ENCODE assay signal across 37 cellular contexts in the genomic region with DNA sequence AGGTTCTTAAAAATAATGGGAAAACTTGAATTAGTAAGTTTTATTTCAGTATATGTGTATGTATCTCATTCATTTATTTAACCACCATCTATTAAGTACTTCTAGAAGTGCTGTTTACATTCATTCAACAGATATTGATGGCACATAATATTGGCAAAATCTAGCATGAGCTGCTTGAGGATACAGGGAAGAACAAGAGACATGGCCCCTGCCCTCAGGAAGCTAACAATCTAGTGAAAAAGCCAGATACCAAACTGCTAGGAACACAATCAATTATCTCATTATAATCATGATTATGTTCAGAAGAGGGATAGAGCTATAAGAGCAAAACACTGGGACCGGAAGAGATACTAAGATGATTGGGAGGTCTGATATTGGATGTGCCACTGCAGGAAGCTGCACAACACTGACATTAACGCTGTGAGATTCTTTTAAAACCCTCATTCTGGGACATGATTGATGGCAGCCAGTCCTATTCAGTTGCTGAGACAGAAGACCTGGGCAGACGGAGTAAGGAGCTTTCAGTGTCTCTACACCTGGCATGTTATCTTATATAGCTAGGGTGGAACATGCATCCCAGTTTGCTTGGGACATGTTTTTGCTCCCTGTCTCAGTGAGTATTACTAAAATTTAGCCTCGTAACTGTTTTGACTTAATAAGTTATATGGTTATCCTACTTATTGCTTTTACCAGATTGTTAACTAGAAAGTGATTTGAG.
"Had no signal": no experiment of that assay in that cellular context is flagged by ENCODE, and none has a peak within 500 bp of the region (broad histone marks: within the 10 kb centered on the region; RNA-seq: fewer than 3 reads in every experiment).

No MANE protein-coding gene starts in this region.

- H3K4me1 Mint-ChIP-seq: activated B cell treated with CpG ODN at 0.5 μM for 24 hours; activated CD4-positive, alpha-beta T cell treated with anti-CD3 and anti-CD28 coated beads, Interleukin-2, amount 10 ng/mL, durations not matched to agents 24 days and 14 days; activated naive CD4-positive, alpha-beta T cell treated with anti-CD3 and anti-CD28 coated beads, Interleukin-2, amount 10 ng/mL, durations not matched to agents 7 days and 5 days; activated naive CD4-positive, alpha-beta T cell treated with anti-CD3 and anti-CD28 coated beads, Interleukin-2, amount 50 U/mL, for 24 hours; activated naive CD8-positive, alpha-beta T cell treated with anti-CD3 and anti-CD28 coated beads, Interleukin-2, amount 10 ng/mL, durations not matched to agents 7 days and 5 days; activated naive CD8-positive, alpha-beta T cell treated with anti-CD3 and anti-CD28 coated beads, Interleukin-2, amount 50 U/mL, for 24 hours; activated T-helper 17 cell treated with anti-CD3 and anti-CD28 coated beads, Interleukin-2, amount 50 U/mL, for 72 hours; central memory CD8-positive, alpha-beta T cell had no signal

- FAIRE-seq: bronchial epithelial cell, TTC549 had no signal

- H3K27ac Mint-ChIP-seq: activated B cell treated with CpG ODN at 0.5 μM for 24 hours; activated CD4-positive, alpha-beta memory T cell treated with anti-CD3 and anti-CD28 coated beads for 36 hours; activated CD4-positive, alpha-beta T cell treated with anti-CD3 and anti-CD28 coated beads, Interleukin-2, amount 10 ng/mL, durations not matched to agents 24 days and 14 days; activated CD8-positive, alpha-beta T cell treated with anti-CD3 and anti-CD28 coated beads for 36 hours; activated naive CD4-positive, alpha-beta T cell treated with anti-CD3 and anti-CD28 coated beads, Interleukin-2, amount 10 ng/mL, durations not matched to agents 7 days and 5 days; activated naive CD4-positive, alpha-beta T cell treated with anti-CD3 and anti-CD28 coated beads, Interleukin-2, amount 50 U/mL, for 24 hours; activated naive CD8-positive, alpha-beta T cell; activated naive CD8-positive, alpha-beta T cell treated with anti-CD3 and anti-CD28 coated beads, Interleukin-2, amount 10 ng/mL, durations not matched to agents 7 days and 5 days; activated naive CD8-positive, alpha-beta T cell treated with anti-CD3 and anti-CD28 coated beads, Interleukin-2, amount 50 U/mL, for 24 hours; activated T-cell treated with anti-CD3 and anti-CD28 coated beads, Interleukin-2, amount 50 U/mL, for 72 hours; activated T-helper 1 cell treated with anti-CD3 and anti-CD28 coated beads, Interleukin-12 subunit alpha, Interleukin-12 subunit beta, Interleukin-2, Interleukin-4 antibody, amounts not matched to agents 30 ng/mL and 10 ng/mL and 1 ng/mL, durations not matched to agents 14 hours and 24 hours and 36 hours; activated T-helper 17 cell treated with anti-CD3 and anti-CD28 coated beads, Interleukin-2, amount 50 U/mL, for 72 hours; brain; T-helper 2 cell treated with Interferon-gamma antibody and Interleukin-4, amounts not matched to agents 5 μg/mL and 100 μg/mL, for 36 hours had no signal

- H3K9me3 Mint-ChIP-seq: activated B cell treated with CpG ODN at 0.5 μM for 24 hours; activated CD4-positive, alpha-beta memory T cell treated with anti-CD3 and anti-CD28 coated beads for 36 hours; activated CD4-positive, alpha-beta T cell treated with anti-CD3 and anti-CD28 coated beads, Interleukin-2, amount 10 ng/mL, durations not matched to agents 24 days and 14 days; activated CD8-positive, alpha-beta T cell treated with anti-CD3 and anti-CD28 coated beads for 36 hours; activated naive CD4-positive, alpha-beta T cell treated with anti-CD3 and anti-CD28 coated beads, Interleukin-2, amount 10 ng/mL, durations not matched to agents 7 days and 5 days; activated naive CD4-positive, alpha-beta T cell treated with anti-CD3 and anti-CD28 coated beads, Interleukin-2, amount 50 U/mL, for 24 hours; activated naive CD8-positive, alpha-beta T cell treated with anti-CD3 and anti-CD28 coated beads, Interleukin-2, amount 10 ng/mL, durations not matched to agents 7 days and 5 days; activated naive CD8-positive, alpha-beta T cell treated with anti-CD3 and anti-CD28 coated beads, Interleukin-2, amount 50 U/mL, for 24 hours; activated T-cell treated with anti-CD3 and anti-CD28 coated beads, Interleukin-2, amount 50 U/mL, for 4 hours; activated T-cell treated with anti-CD3 and anti-CD28 coated beads, Interleukin-2, amount 50 U/mL, for 72 hours; activated T-helper 1 cell treated with anti-CD3 and anti-CD28 coated beads, Interleukin-12 subunit alpha, Interleukin-12 subunit beta, Interleukin-2, Interleukin-4 antibody, amounts not matched to agents 30 ng/mL and 10 ng/mL and 1 ng/mL, durations not matched to agents 14 hours and 24 hours and 36 hours; activated T-helper 17 cell treated with anti-CD3 and anti-CD28 coated beads, Interleukin-2, amount 50 U/mL, for 72 hours; T-helper 2 cell treated with Interferon-gamma antibody and Interleukin-4, amounts not matched to agents 5 μg/mL and 100 μg/mL, for 36 hours had no signal

- DNase-seq: activated B cell treated with CpG ODN at 0.5 μM for 24 hours; activated CD4-positive, alpha-beta memory T cell treated with anti-CD3 and anti-CD28 coated beads for 36 hours; activated CD4-positive, alpha-beta T cell treated with anti-CD3 and anti-CD28 coated beads for 4 hours; activated CD4-positive, alpha-beta T cell treated with anti-CD3 and anti-CD28 coated beads, Interleukin-2, amount 10 ng/mL, durations not matched to agents 24 days and 14 days; activated CD4-positive, alpha-beta T cell treated with anti-CD3 and anti-CD28 coated beads, Interleukin-2, amount 50 U/mL, for 1 hour; activated CD4-positive, alpha-beta T cell treated with anti-CD3 and anti-CD28 coated beads, Interleukin-2, amount 50 U/mL, for 4 hours; activated CD4-positive, CD25-positive, alpha-beta regulatory T cell treated with anti-CD3 and anti-CD28 coated beads, Interleukin-2, amount 50 U/mL, for 72 hours; activated CD8-positive, alpha-beta memory T cell treated with anti-CD3 and anti-CD28 coated beads, Interleukin-2, amount 50 U/mL, for 4 hours; activated CD8-positive, alpha-beta T cell treated with anti-CD3 and anti-CD28 coated beads for 36 hours; activated effector memory CD4-positive, alpha-beta T cell treated with anti-CD3 and anti-CD28 coated beads, Interleukin-2, amount 50 U/mL, for 16 hours; activated naive CD4-positive, alpha-beta T cell treated with anti-CD3 and anti-CD28 coated beads, Interleukin-2, amount 10 ng/mL, durations not matched to agents 7 days and 5 days; activated naive CD4-positive, alpha-beta T cell treated with Interleukin-2 at 50 U/mL for 16 hours; activated naive CD8-positive, alpha-beta T cell treated with anti-CD3 and anti-CD28 coated beads, Interleukin-2, amount 10 ng/mL, durations not matched to agents 7 days and 5 days; activated naive CD8-positive, alpha-beta T cell treated with anti-CD3 and anti-CD28 coated beads, Interleukin-2, amount 50 U/mL, for 24 hours; activated T-cell treated with anti-CD3 and anti-CD28 coated beads for 4 hours; activated T-cell treated with anti-CD3 and anti-CD28 coated beads, Interleukin-2, amount 50 U/mL, for 1 hour; activated T-cell treated with anti-CD3 and anti-CD28 coated beads, Interleukin-2, amount 50 U/mL, for 4 hours; activated T-cell treated with anti-CD3 and anti-CD28 coated beads, Interleukin-2, amount 50 U/mL, for 72 hours; amygdala; anterior cingulate cortex; caudate nucleus; cerebellar nuclear complex; colonic mucosa; T-helper 2 cell; T-helper 9 cell had no signal

- ATAC-seq: activated CD8-positive, alpha-beta T cell treated with anti-CD3 and anti-CD28 coated beads for 36 hours; activated naive CD8-positive, alpha-beta T cell treated with anti-CD3 and anti-CD28 coated beads, Interleukin-2, amount 50 U/mL, for 24 hours; activated T-cell treated with anti-CD3 and anti-CD28 coated beads, Interleukin-2, amount 50 U/mL, for 4 hours; activated T-cell treated with anti-CD3 and anti-CD28 coated beads, Interleukin-2, amount 50 U/mL, for 72 hours; activated T-helper 17 cell treated with anti-CD3 and anti-CD28 coated beads, Interleukin-2, amount 50 U/mL, for 72 hours had no signal

- H3K4me3 Mint-ChIP-seq: activated B cell treated with CpG ODN at 0.5 μM for 24 hours; activated CD4-positive, alpha-beta memory T cell treated with anti-CD3 and anti-CD28 coated beads for 36 hours; activated CD4-positive, alpha-beta T cell treated with anti-CD3 and anti-CD28 coated beads, Interleukin-2, amount 10 ng/mL, durations not matched to agents 24 days and 14 days; activated CD8-positive, alpha-beta T cell treated with anti-CD3 and anti-CD28 coated beads for 36 hours; activated naive CD4-positive, alpha-beta T cell treated with anti-CD3 and anti-CD28 coated beads, Interleukin-2, amount 10 ng/mL, durations not matched to agents 7 days and 5 days; activated naive CD4-positive, alpha-beta T cell treated with anti-CD3 and anti-CD28 coated beads, Interleukin-2, amount 50 U/mL, for 24 hours; activated naive CD8-positive, alpha-beta T cell; activated naive CD8-positive, alpha-beta T cell treated with anti-CD3 and anti-CD28 coated beads, Interleukin-2, amount 10 ng/mL, durations not matched to agents 7 days and 5 days; activated naive CD8-positive, alpha-beta T cell treated with anti-CD3 and anti-CD28 coated beads, Interleukin-2, amount 50 U/mL, for 24 hours; activated T-cell treated with anti-CD3 and anti-CD28 coated beads, Interleukin-2, amount 50 U/mL, for 4 hours; activated T-cell treated with anti-CD3 and anti-CD28 coated beads, Interleukin-2, amount 50 U/mL, for 72 hours; activated T-helper 1 cell treated with anti-CD3 and anti-CD28 coated beads, Interleukin-12 subunit alpha, Interleukin-12 subunit beta, Interleukin-2, Interleukin-4 antibody, amounts not matched to agents 30 ng/mL and 10 ng/mL and 1 ng/mL, durations not matched to agents 14 hours and 24 hours and 36 hours; activated T-helper 17 cell treated with anti-CD3 and anti-CD28 coated beads, Interleukin-2, amount 50 U/mL, for 72 hours; brain; central memory CD8-positive, alpha-beta T cell; T-helper 2 cell treated with Interferon-gamma antibody and Interleukin-4, amounts not matched to agents 5 μg/mL and 100 μg/mL, for 36 hours had no signal

- H3K4me3 ChIP-seq: ascending aorta, cardiac muscle cell, colonic mucosa had no signal

- H3K36me3 Mint-ChIP-seq: activated CD4-positive, alpha-beta memory T cell treated with anti-CD3 and anti-CD28 coated beads for 36 hours; activated naive CD4-positive, alpha-beta T cell treated with anti-CD3 and anti-CD28 coated beads, Interleukin-2, amount 10 ng/mL, durations not matched to agents 7 days and 5 days; activated naive CD4-positive, alpha-beta T cell treated with anti-CD3 and anti-CD28 coated beads, Interleukin-2, amount 50 U/mL, for 24 hours; activated naive CD8-positive, alpha-beta T cell; activated naive CD8-positive, alpha-beta T cell treated with anti-CD3 and anti-CD28 coated beads, Interleukin-2, amount 10 ng/mL, durations not matched to agents 7 days and 5 days; brain had no signal

- H3K27ac ChIP-seq: ascending aorta, cardiac muscle cell, colonic mucosa, VCaP had no signal

- H3K4me1 ChIP-seq: ascending aorta, colonic mucosa had no signal

- H3K9me3 ChIP-seq: ascending aorta, colonic mucosa had no signal

- H3K27me3 Mint-ChIP-seq: activated naive CD8-positive, alpha-beta T cell; activated T-helper 17 cell treated with anti-CD3 and anti-CD28 coated beads, Interleukin-2, amount 50 U/mL, for 72 hours had no signal

- H3K36me3 ChIP-seq: ascending aorta, cardiac muscle cell, colonic mucosa had no signal

- H3K27me3 ChIP-seq: ascending aorta, cardiac muscle cell, colonic mucosa had no signal
